In the genomic region with DNA sequence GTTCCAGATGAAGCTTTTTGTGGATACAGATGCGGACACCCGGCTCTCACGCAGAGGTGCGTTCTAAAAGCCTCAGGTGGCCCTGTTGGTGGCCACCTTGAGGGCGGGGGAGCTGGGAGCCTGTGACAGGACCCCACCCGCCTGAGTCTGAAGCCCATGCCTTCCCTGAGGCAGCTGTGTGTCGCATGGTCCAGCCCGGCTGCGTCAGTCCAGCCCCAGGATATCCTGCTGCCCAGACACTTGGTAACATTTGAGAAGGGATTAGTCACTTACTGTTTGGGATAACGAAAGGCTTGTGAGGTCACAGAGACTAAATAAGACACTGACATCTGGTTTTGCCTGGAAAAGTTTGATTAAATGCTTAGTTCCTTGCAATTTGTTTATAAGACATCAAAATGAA, we compare ENCODE assay signal across 10 cellular contexts.
A peak's percentile ranks its signal among the peaks of the same experiment; 100 is the strongest.
DNase-seq lines count a peak whose midpoint lies in the region; ATAC-seq and TF ChIP-seq lines count a peak whose summit lies in the region.
"Had no signal": no experiment of that assay in that cellular context is flagged by ENCODE, and none has a peak within 500 bp of the region (broad histone marks: within the 10 kb centered on the region; RNA-seq: fewer than 3 reads in every experiment).

No MANE protein-coding gene starts in this region.

- peak overlapping the region; percentile 82 for H3K27ac ChIP-seq in suprapubic skin

- 47% methylated on average over 3 of the region's 10 CpGs for WGBS in suprapubic skin

- no peak for TF ChIP-seq EP300 in suprapubic skin (IDR thresholded peaks at IDR 0.05)

- DNase-seq in HPDE6-E6E7 (ENCODE audit: extremely low spot score): peak; percentile 58
- peak; percentile 71 for DNase-seq in MCF 10A (ENCODE audit: unreplicated experiment)
- peak; percentile 85 for DNase-seq in hepatic stellate cell (ENCODE audit: low spot score)
- no peak for DNase-seq in suprapubic skin (ENCODE audit: low spot score in 2 of 2)
- DNase-seq in RPMI8226: no peak
- DNase-seq in HuH-7.5 (ENCODE audit: low spot score): no peak
- no peak for DNase-seq in activated CD4-positive, alpha-beta T cell treated with anti-CD3 and anti-CD28 coated beads, Interleukin-2, amount 10 ng/mL, durations not matched to agents 7 days and 5 days

- H3K9me3 ChIP-seq in suprapubic skin: no peaks in the 10 kb centered on the region
- H3K9me3 ChIP-seq: right lobe of liver had no signal

- H3K36me3 ChIP-seq in suprapubic skin: peaks cover 8% of the 10 kb centered on the region

- peaks cover 56% of the 10 kb centered on the region for H3K4me1 ChIP-seq in suprapubic skin

- no peaks in the 10 kb centered on the region for H3K27me3 ChIP-seq in suprapubic skin
- H3K27me3 ChIP-seq: right lobe of liver had no signal

- BruUV-seq in MCF 10A (replicated peaks; lab: Mats Ljungman, UMichigan): no TSS peak

- H3K4me1 Mint-ChIP-seq in MCF 10A (ENCODE audit: insufficient read depth, unreplicated experiment): peaks cover 63% of the 10 kb centered on the region
- H3K4me1 Mint-ChIP-seq in activated CD4-positive, alpha-beta T cell treated with anti-CD3 and anti-CD28 coated beads, Interleukin-2, amount 10 ng/mL, durations not matched to agents 7 days and 5 days: peaks cover 21% of the 10 kb centered on the region
- H3K4me1 Mint-ChIP-seq: stimulated activated memory B cell treated with anti-CD40 and anti-IgM and Interleukin-4, amounts not matched to agents 10 μg/mL and 1 μg/mL and 100 μg/mL, for 72 hours had no signal

- intact Hi-C loops in MCF 10A (cut with micrococcal nuclease): loop anchor here (5.0 kb wide), 1 partner anchor 264 kb away; the partner anchor contains the start of gene MGST3

- TF ChIP-seq POLR2A in suprapubic skin (IDR thresholded peaks at IDR 0.05): no peak

- H3K36me3 Mint-ChIP-seq in MCF 10A (ENCODE audit: insufficient read depth, unreplicated experiment): peaks cover 58% of the 10 kb centered on the region
- H3K36me3 Mint-ChIP-seq in activated CD4-positive, alpha-beta T cell treated with anti-CD3 and anti-CD28 coated beads, Interleukin-2, amount 10 ng/mL, durations not matched to agents 7 days and 5 days (ENCODE audit: low read depth): no peaks in the 10 kb centered on the region

- no peak overlapping the region for H3K4me3 Mint-ChIP-seq in MCF 10A (ENCODE audit: unreplicated experiment)
- H3K4me3 Mint-ChIP-seq in activated CD4-positive, alpha-beta T cell treated with anti-CD3 and anti-CD28 coated beads, Interleukin-2, amount 10 ng/mL, durations not matched to agents 7 days and 5 days: no peak overlapping the region
- H3K4me3 Mint-ChIP-seq: stimulated activated memory B cell treated with anti-CD40 and anti-IgM and Interleukin-4, amounts not matched to agents 10 μg/mL and 1 μg/mL and 100 μg/mL, for 72 hours had no signal

- TF ChIP-seq CTCF in MCF 10A (IDR thresholded peaks at IDR 0.05; ENCODE audit: unreplicated experiment): no peak
- no peak for TF ChIP-seq CTCF in suprapubic skin (IDR thresholded peaks at IDR 0.05)

- CTCF ChIA-PET in MCF 10A (lab: Yijun Ruan, JAX): interaction anchor here (0.7 to 13.7 kb wide), 8 partner anchors 9 to 294 kb away, joined by 3 to 178 read pairs (median 5); no protein-coding TSS in a partner anchor
- CTCF ChIA-PET in activated CD4-positive, alpha-beta T cell treated with anti-CD3 and anti-CD28 coated beads, Interleukin-2, amount 10 ng/mL, durations not matched to agents 7 days and 5 days (lab: Charles Lee): interaction anchor here (1.2 to 1.7 kb wide), 3 partner anchors 10 to 295 kb away, joined by 3 to 7 read pairs (median 3); no protein-coding TSS in a partner anchor

- H3K27me3 Mint-ChIP-seq in MCF 10A (ENCODE audit: insufficient read depth, unreplicated experiment): no peaks in the 10 kb centered on the region
- no peaks in the 10 kb centered on the region for H3K27me3 Mint-ChIP-seq in activated CD4-positive, alpha-beta T cell treated with anti-CD3 and anti-CD28 coated beads, Interleukin-2, amount 10 ng/mL, durations not matched to agents 7 days and 5 days
- H3K27me3 Mint-ChIP-seq: stimulated activated memory B cell treated with anti-CD40 and anti-IgM and Interleukin-4, amounts not matched to agents 10 μg/mL and 1 μg/mL and 100 μg/mL, for 72 hours had no signal

- no peak overlapping the region for H3K4me3 ChIP-seq in suprapubic skin
- H3K4me3 ChIP-seq: right lobe of liver had no signal

- H3K9me3 Mint-ChIP-seq in MCF 10A (ENCODE audit: unreplicated experiment): no peaks in the 10 kb centered on the region
- no peaks in the 10 kb centered on the region for H3K9me3 Mint-ChIP-seq in activated CD4-positive, alpha-beta T cell treated with anti-CD3 and anti-CD28 coated beads, Interleukin-2, amount 10 ng/mL, durations not matched to agents 7 days and 5 days
- H3K9me3 Mint-ChIP-seq: stimulated activated memory B cell treated with anti-CD40 and anti-IgM and Interleukin-4, amounts not matched to agents 10 μg/mL and 1 μg/mL and 100 μg/mL, for 72 hours had no signal

- no peak for ATAC-seq in GM18868 (IDR thresholded peaks at IDR 0.05; ENCODE audit: unreplicated experiment)
- ATAC-seq: stimulated activated memory B cell treated with anti-CD40 and anti-IgM and Interleukin-4, amounts not matched to agents 10 μg/mL and 1 μg/mL and 100 μg/mL, for 72 hours had no signal

- POLR2A ChIA-PET in MCF 10A (lab: Yijun Ruan, JAX): interaction anchor here (0.6 to 10.7 kb wide), 5 partner anchors 11 to 177 kb away, joined by 3 to 106 read pairs (median 3); partner anchors contain the start of genes TMCO1 and UCK2
- POLR2A ChIA-PET in activated CD4-positive, alpha-beta T cell treated with anti-CD3 and anti-CD28 coated beads, Interleukin-2, amount 10 ng/mL, durations not matched to agents 7 days and 5 days (lab: Charles Lee): no interaction called here

- peak overlapping the region; percentile 60 for H3K27ac Mint-ChIP-seq in MCF 10A (ENCODE audit: low read depth, unreplicated experiment)
- H3K27ac Mint-ChIP-seq in activated CD4-positive, alpha-beta T cell treated with anti-CD3 and anti-CD28 coated beads, Interleukin-2, amount 10 ng/mL, durations not matched to agents 7 days and 5 days: no peak overlapping the region
- H3K27ac Mint-ChIP-seq: stimulated activated memory B cell treated with anti-CD40 and anti-IgM and Interleukin-4, amounts not matched to agents 10 μg/mL and 1 μg/mL and 100 μg/mL, for 72 hours had no signal

Comparison
In these comparisons a context has a peak if more than half of its experiments do, and no peak if none do; other contexts are left out.
1. DNase-seq: peak in HPDE6-E6E7 (single experiment), MCF 10A (single experiment) and hepatic stellate cell (single experiment); none in suprapubic skin (0 of 2), RPMI8226 (single experiment), HuH-7.5 (single experiment) and activated CD4-positive, alpha-beta T cell treated with anti-CD3 and anti-CD28 coated beads, Interleukin-2, amount 10 ng/mL, durations not matched to agents 7 days and 5 days (single experiment).